ENCODE assay signal across 25 cellular contexts in genomic region chr14:26939756-26940155, GRCh38.
"Had no signal": no experiment of that assay in that cellular context is flagged by ENCODE, and none has a peak within 500 bp of the region (broad histone marks: within the 10 kb centered on the region; RNA-seq: fewer than 3 reads in every experiment).

No MANE protein-coding gene starts in this region.

- DNase-seq: occipital lobe; ovary; posterior cingulate gyrus; psoas muscle; right cardiac atrium; right lobe of liver; sigmoid colon; small intestine; stimulated activated CD4-positive, alpha-beta T cell treated with anti-CD3 and anti-CD28 coated beads, Interleukin-15, amount 100 ng/mL, for 24 hours; stimulated activated CD4-positive, alpha-beta T cell treated with anti-CD3 and anti-CD28 coated beads, Interleukin-2, amount 100 ng/mL, for 24 hours; stimulated activated CD4-positive, alpha-beta T cell treated with anti-CD3 and anti-CD28 coated beads, Interleukin-2, amount 100 ng/mL, for 48 hours; stimulated activated CD4-positive, alpha-beta T cell treated with anti-CD3 and anti-CD28 coated beads, Interleukin-4, amount 100 ng/mL, for 24 hours; stimulated activated naive B cell treated with anti-CD40 and anti-IgM and Interleukin-4, amounts not matched to agents 10 μg/mL and 1 μg/mL and 100 μg/mL, for 72 hours; stimulated activated naive CD4-positive, alpha-beta T cell treated with Interleukin-2 at 50 U/mL for 16 hours; stomach; thyroid gland; trophoblast cell; upper lobe of left lung had no signal

- FAIRE-seq: small intestine, urothelium cell line had no signal

- H3K79me2 ChIP-seq: parathyroid adenoma had no signal

- H3K4me3 ChIP-seq: neural progenitor cell, ovary, psoas muscle, right lobe of liver, sigmoid colon, stomach, thoracic aorta, thyroid gland, tibial nerve, upper lobe of left lung, vagina had no signal

- H3K36me3 ChIP-seq: neural progenitor cell, ovary, right lobe of liver, sigmoid colon, stomach, thoracic aorta, thyroid gland, tibial nerve, upper lobe of left lung, vagina had no signal

- H3K9ac ChIP-seq: neural progenitor cell, parathyroid adenoma had no signal

- H3K27ac ChIP-seq: neural progenitor cell, ovary, parathyroid adenoma, psoas muscle, right lobe of liver, sigmoid colon, stomach, thoracic aorta, thyroid gland, tibial nerve, upper lobe of left lung, vagina had no signal

- H3K9me3 ChIP-seq: ovary, psoas muscle, right lobe of liver, sigmoid colon, stomach, thoracic aorta, thyroid gland, tibial nerve, upper lobe of left lung, vagina had no signal

- H3K4me1 ChIP-seq: neural progenitor cell, parathyroid adenoma, psoas muscle, right lobe of liver, sigmoid colon, stomach, thyroid gland, tibial nerve, upper lobe of left lung, vagina had no signal

- ATAC-seq: psoas muscle; right cardiac atrium; right lobe of liver; stimulated activated effector memory CD8-positive, alpha-beta T cell treated with anti-CD3 and anti-CD28 coated beads, Interleukin-12 subunit alpha, Interleukin-12 subunit beta, amount 100 ng/mL, for 72 hours; stimulated activated naive B cell treated with anti-CD40 and anti-IgM and Interleukin-4, amounts not matched to agents 10 μg/mL and 1 μg/mL and 100 μg/mL, for 72 hours had no signal

- H2AFZ ChIP-seq: neural progenitor cell, parathyroid adenoma had no signal

- H3K27me3 ChIP-seq: neural progenitor cell, ovary, right lobe of liver, sigmoid colon, stomach, thyroid gland, tibial nerve, upper lobe of left lung, vagina had no signal

- H3K4me2 ChIP-seq: neural progenitor cell had no signal
